In genomic region chr19:50213925-50214324, GRCh38 we compare ENCODE assay signal across 22 cellular contexts. TPM values are rescaled to one million over a fixed set of nuclear protein-coding genes. Genes with fewer than 3 reads are reported as not detected.
DNase-seq lines count a peak whose midpoint lies in the region; ATAC-seq, FAIRE-seq and TF ChIP-seq lines count a peak whose summit lies in the region.
"Had no signal": no experiment of that assay in that cellular context is flagged by ENCODE, and none has a peak within 500 bp of the region (broad histone marks: within the 10 kb centered on the region; RNA-seq: fewer than 3 reads in every experiment).

No MANE protein-coding gene starts in this region.

- H3K36me3 ChIP-seq in H1 (ENCODE audit: control insufficient read depth in 2 of 4, insufficient read depth in 4 of 4, low read length in 3 of 4) (peaks cover 0 to 19% (median 8%) of the 10 kb centered on the region in 4 experiments; a peak in 2 of 8 replicates), thyroid gland (peaks cover 0 to 5% of the 10 kb centered on the region in 2 donors)
- H3K36me3 ChIP-seq: BLaER1 had no signal

- ATAC-seq in activated CD4-positive, alpha-beta T cell treated with anti-CD3 and anti-CD28 coated beads for 36 hours = no peak
- no peak for ATAC-seq in GM19324 (IDR thresholded peaks at IDR 0.05; ENCODE audit: low FRiP score, unreplicated experiment)
- ATAC-seq: K562, Right ventricle myocardium inferior had no signal

- DNase-seq in Calu3 (no peak), H1 (ENCODE audit: low read depth in 1 of 2, low spot score in 2 of 2) (no peak), mesothelial cell of epicardium (ENCODE audit: low spot score in 2 of 2, unreplicated experiment in 2 of 2) (no peak), thyroid gland (no peak), head of caudate nucleus (no peak), NCI-H1105 treated with DMSO at 0.1 percent for 48 hours (lab: John Stamatoyannopoulos, UW) (no peak)
- DNase-seq in activated CD4-positive, alpha-beta T cell treated with anti-CD3 and anti-CD28 coated beads for 36 hours = no peak
- DNase-seq: CD4-positive, alpha-beta memory T cell; DMS79 treated with DMSO at 0.1 percent for 48 hours; HCEC 1CT; NCI-H1092 treated with DMSO at 0.1 percent for 48 hours; NCI-H2081; NCI-H2171 treated with DMSO at 0.1 percent for 48 hours; NCI-H446; NCI-H69 had no signal

- H3K56ac ChIP-seq in H1 (replicated peaks; ENCODE audit: insufficient read length, low read depth, low read length) = no peak overlapping the region

- H4K20me1 ChIP-seq in H1 (replicated peaks in 1 of 2; ENCODE audit: control insufficient read depth in 1 of 2, insufficient read depth in 2 of 2, low read length in 2 of 2) = peaks cover 0 to 2% of the 10 kb centered on the region in 2 experiments
- H4K20me1 ChIP-seq: BLaER1 had no signal

- peaks cover 59% of the 10 kb centered on the region for H3K36me3 Mint-ChIP-seq in Calu3 (ENCODE audit: insufficient read depth, unreplicated experiment)
- H3K36me3 Mint-ChIP-seq in mesothelial cell of epicardium = peaks cover 14% of the 10 kb centered on the region
- no peaks in the 10 kb centered on the region for H3K36me3 Mint-ChIP-seq in activated CD4-positive, alpha-beta T cell treated with anti-CD3 and anti-CD28 coated beads for 36 hours (ENCODE audit: low read depth)
- H3K36me3 Mint-ChIP-seq: CD4-positive, alpha-beta memory T cell had no signal

- no peak overlapping the region for H2BK20ac ChIP-seq in H1 (ENCODE audit: low read length)

- BruUV-seq in Calu3 (replicated peaks; lab: Mats Ljungman, UMichigan) = no TSS peak

- CTCF ChIA-PET in Calu3 (lab: Charles Lee) (interaction anchor here (0.7 to 2.4 kb wide), 3 partner anchors 9 to 831 kb away, joined by 3 to 15 read pairs (median 3); no protein-coding TSS in a partner anchor), H1 (lab: Charles Lee; ENCODE audit: partially characterized antibody) (interaction anchor here (3.4 to 4.4 kb wide), 2 partner anchors 16 to 24 kb away, joined by 12 to 20 read pairs; no protein-coding TSS in a partner anchor)
- CTCF ChIA-PET in activated CD4-positive, alpha-beta T cell treated with anti-CD3 and anti-CD28 coated beads for 36 hours (lab: Charles Lee) = no interaction called here

- no peak for TF ChIP-seq CTCF in Calu3 (IDR thresholded peaks at IDR 0.05; ENCODE audit: unreplicated experiment)
- TF ChIP-seq CTCF in H1 (IDR thresholded peaks at IDR 0.05; ENCODE audit: control extremely low read depth in 1 of 3, insufficient read depth in 1 of 3, low read depth in 1 of 3, low read length in 3 of 3) = no peak
- no peak for TF ChIP-seq CTCF in mesothelial cell of epicardium (IDR thresholded peaks at IDR 0.05; ENCODE audit: unreplicated experiment)
- TF ChIP-seq CTCF in thyroid gland (IDR thresholded peaks at IDR 0.05) = no peak

- H2BK12ac ChIP-seq in H1 (ENCODE audit: low read depth, low read length) = no peak overlapping the region

- no peak for TF ChIP-seq EP300 in H1 (IDR thresholded peaks at IDR 0.05; ENCODE audit: borderline replicate concordance in 1 of 2, low read depth in 2 of 2, low read length in 2 of 2)

- H3K79me1 ChIP-seq in H1 (ENCODE audit: low read depth, low read length) = no peaks in the 10 kb centered on the region

- H3K27me3 ChIP-seq in H1 (replicated peaks in 1 of 4; ENCODE audit: control insufficient read depth in 3 of 4, extremely low read depth in 1 of 4, insufficient read depth in 3 of 4, low read length in 3 of 4) (no peaks in the 10 kb centered on the region), thyroid gland (no peaks in the 10 kb centered on the region)
- H3K27me3 ChIP-seq: BLaER1 had no signal

- H3K9me3 ChIP-seq in H1 (ENCODE audit: insufficient read depth in 2 of 2, low read depth in 1 of 2, low read length in 1 of 2) (peaks cover 0 to 2% of the 10 kb centered on the region in 2 experiments; a peak in 1 of 4 replicates), thyroid gland (no peaks in the 10 kb centered on the region)

- no peaks in the 10 kb centered on the region for H3K23me2 ChIP-seq in H1 (ENCODE audit: low read depth, low read length)

- peak overlapping the region; percentile 90 for H3K27ac Mint-ChIP-seq in Calu3 (ENCODE audit: unreplicated experiment)
- peak overlapping the region; percentile 96 for H3K27ac Mint-ChIP-seq in mesothelial cell of epicardium
- no peak overlapping the region for H3K27ac Mint-ChIP-seq in activated CD4-positive, alpha-beta T cell treated with anti-CD3 and anti-CD28 coated beads for 36 hours
- H3K27ac Mint-ChIP-seq: CD4-positive, alpha-beta memory T cell had no signal

- 0 out of 2 replicates have a peak overlapping the region, but pooled peaks have one; percentile 46 for H2BK15ac ChIP-seq in H1 (ENCODE audit: low read length)

- H3K4me1 Mint-ChIP-seq in Calu3 (ENCODE audit: low read depth, unreplicated experiment) (peaks cover 44% of the 10 kb centered on the region), mesothelial cell of epicardium (peaks cover 11% of the 10 kb centered on the region)
- H3K4me1 Mint-ChIP-seq in activated CD4-positive, alpha-beta T cell treated with anti-CD3 and anti-CD28 coated beads for 36 hours = no peaks in the 10 kb centered on the region
- H3K4me1 Mint-ChIP-seq: CD4-positive, alpha-beta memory T cell had no signal

- no peak overlapping the region for H4K8ac ChIP-seq in H1 (ENCODE audit: extremely low read depth, insufficient read depth, low read length)

- H3K4me1 ChIP-seq in H1 (replicated peaks in 1 of 4; ENCODE audit: control insufficient read depth in 3 of 4, insufficient read depth in 4 of 4, low read length in 3 of 4) (peaks cover 0 to 12% (median 8%) of the 10 kb centered on the region in 4 experiments; a peak in 5 of 7 replicates), thyroid gland (peaks cover 15 to 20% of the 10 kb centered on the region in 2 donors)
- H3K4me1 ChIP-seq: A549, BLaER1 had no signal

- no peak overlapping the region for H2BK120ac ChIP-seq in H1 (replicated peaks; ENCODE audit: low read depth, low read length)

- no peak overlapping the region for H3K23ac ChIP-seq in H1 (ENCODE audit: insufficient read length)

- H3K4me3 Mint-ChIP-seq in Calu3 (ENCODE audit: low read depth, unreplicated experiment) = no peak overlapping the region
- no peak overlapping the region for H3K4me3 Mint-ChIP-seq in mesothelial cell of epicardium
- no peak overlapping the region for H3K4me3 Mint-ChIP-seq in activated CD4-positive, alpha-beta T cell treated with anti-CD3 and anti-CD28 coated beads for 36 hours
- H3K4me3 Mint-ChIP-seq: CD4-positive, alpha-beta memory T cell had no signal

- WGBS in H1 (ENCODE audit: extremely low coverage in 1 of 2, insufficient coverage in 1 of 2, insufficient read length in 1 of 2, insufficient replicate concordance in 2 of 2, low coverage in 1 of 2, low lambda C conversion rate in 2 of 2, missing lambda C conversion rate in 1 of 2), 2 experiments = 81% methylated on average over 1 of the region's 1 CpG; no CpG with 5 or more reads in 1 of the 2 experiments
- 83 to 91% methylated on average over 1 of the region's 1 CpG for WGBS in thyroid gland, 2 donors

- H2BK5ac ChIP-seq in H1 (ENCODE audit: low read depth, low read length) = no peak overlapping the region

- no peak overlapping the region for H3K4ac ChIP-seq in H1 (replicated peaks; ENCODE audit: insufficient read length, low read depth, low read length)

- no peak overlapping the region for H4K5ac ChIP-seq in H1 (ENCODE audit: insufficient read length, low read depth, low read length)

- POLR2A ChIA-PET in H1 (lab: Charles Lee; ENCODE audit: partially characterized antibody) = interaction anchor here (1.0 kb wide), 1 partner anchor 11 kb away, joined by 4 read pairs; the partner anchor contains the start of gene MYH14
- POLR2A ChIA-PET in activated CD4-positive, alpha-beta T cell treated with anti-CD3 and anti-CD28 coated beads for 36 hours (lab: Charles Lee) = no interaction called here

- no peak overlapping the region for H4K91ac ChIP-seq in H1 (replicated peaks; ENCODE audit: insufficient read length, low read length)

- no peak overlapping the region for H3K9ac ChIP-seq in H1 (replicated peaks in 1 of 4; ENCODE audit: extremely low read depth in 1 of 4, low read depth in 3 of 4, low read length in 3 of 4)
- H3K9ac ChIP-seq: BLaER1 had no signal

- H3K18ac ChIP-seq in H1 (ENCODE audit: extremely low read depth, low read length) = no peak overlapping the region

- TF ChIP-seq RAD21 in H1 (IDR thresholded peaks at IDR 0.05 in 1 of 2, conservative IDR thresholded peaks at IDR 0.05 in 1 of 2; ENCODE audit: low read depth in 2 of 2, low read length in 2 of 2) = no peak

- H3K79me2 ChIP-seq in H1 (ENCODE audit: control insufficient read depth in 1 of 2, insufficient read depth in 2 of 2, low read length in 2 of 2) = no peaks in the 10 kb centered on the region

- FAIRE-seq in H1 (lab: Jason Lieb, UNC) = no peak
- FAIRE-seq: A549, K562, RCC 7860 had no signal

- H2AFZ ChIP-seq in H1 (ENCODE audit: low read length) = no peak overlapping the region

- H3K14ac ChIP-seq in H1 (ENCODE audit: insufficient read length) = no peak overlapping the region

- H3K4me3 ChIP-seq in H1 (ENCODE audit: extremely low read depth in 1 of 4, insufficient read depth in 2 of 4, low read depth in 3 of 4, low read length in 4 of 4) = no peak overlapping the region
- no peak overlapping the region for H3K4me3 ChIP-seq in thyroid gland (replicated peaks in 1 of 3)
- H3K4me3 ChIP-seq: A549, BLaER1, K562 had no signal

- no peak overlapping the region for H2AK5ac ChIP-seq in H1 (ENCODE audit: low read depth, low read length)

- no peak for TF ChIP-seq POLR2A in H1 (IDR thresholded peaks at IDR 0.05; ENCODE audit: control extremely low read depth in 1 of 2, low read depth in 2 of 2, low read length in 2 of 2)
- TF ChIP-seq POLR2A in thyroid gland (IDR thresholded peaks at IDR 0.05) = no peak

- peaks cover 5% of the 10 kb centered on the region for H3K9me3 Mint-ChIP-seq in Calu3 (ENCODE audit: low read depth, unreplicated experiment)
- H3K9me3 Mint-ChIP-seq in mesothelial cell of epicardium = peaks cover 4% of the 10 kb centered on the region
- peaks cover 4% of the 10 kb centered on the region for H3K9me3 Mint-ChIP-seq in activated CD4-positive, alpha-beta T cell treated with anti-CD3 and anti-CD28 coated beads for 36 hours (ENCODE audit: low read depth)

- intact Hi-C loops in Calu3 (cut with micrococcal nuclease; ENCODE audit: unreplicated experiment) = loop anchor here (2.0 to 5.0 kb wide), 2 partner anchors 37 to 49 kb away; no protein-coding TSS in a partner anchor
- intact Hi-C loops in thyroid gland (cut with DNase I) = no loop called here
- intact Hi-C loops in head of caudate nucleus (cut with DNase I) = no loop called here
- intact Hi-C loops in activated CD4-positive, alpha-beta T cell treated with anti-CD3 and anti-CD28 coated beads for 36 hours (cut with DNase I, micrococcal nuclease) = no loop called here

- H3K27ac ChIP-seq in H1 (ENCODE audit: low read depth, low read length) (no peak overlapping the region), thyroid gland (peak overlapping the region in 2 of 3 donors; percentile 92 to 94)
- H3K27ac ChIP-seq: A549, BLaER1 had no signal

- no peaks in the 10 kb centered on the region for H3K27me3 Mint-ChIP-seq in Calu3 (ENCODE audit: unreplicated experiment)
- no peaks in the 10 kb centered on the region for H3K27me3 Mint-ChIP-seq in mesothelial cell of epicardium (ENCODE audit: low read depth)
- peaks cover 6% of the 10 kb centered on the region for H3K27me3 Mint-ChIP-seq in activated CD4-positive, alpha-beta T cell treated with anti-CD3 and anti-CD28 coated beads for 36 hours

- H3K4me2 ChIP-seq in H1 (ENCODE audit: insufficient read depth in 1 of 2, low read depth in 2 of 2, low read length in 2 of 2) = no peak overlapping the region
- H3K4me2 ChIP-seq: A549, BLaER1 had no signal

RNA-seq across cellular contexts. Expression of gene MYH14, which starts 10.5 kb away (rescaled TPM):
- 255 and 312 TPM in 2 replicates for total RNA-seq in Calu3 (2022)
- 25.7 and 28.6 TPM in 2 replicates for total RNA-seq in H1 (2021; fragmentation: NEBNext Ultra II Directional; extraction: Animal tissue kit (Norgen Biotek cat#: 25700))
- 17.3 and 25.3 TPM in 2 replicates for polyA plus RNA-seq in H1 (2011; rRNA removed)
- 19.4 TPM for polyA plus RNA-seq in H1 (2011; cell fraction: cytosol; rRNA removed)
- polyA plus RNA-seq in H1 (2011; cell fraction: nucleus; rRNA removed) = 34.3 TPM
- 13.5 to 25.2 TPM (median 23.2 TPM) in 4 replicates for polyA plus RNA-seq in H1 (2012, experiment 1 of 2)
- 12.8 TPM for polyA plus RNA-seq in H1 (2012, experiment 2 of 2)
- polyA plus RNA-seq in H1 (2013, experiment 1 of 2) = 11.0 TPM
- polyA plus RNA-seq in H1 (2013, experiment 2 of 2) = 10.4 TPM
- 16.9 and 19.5 TPM in 2 replicates for polyA minus RNA-seq in H1 (2011; rRNA and poly(A)+ RNA removed)
- 19.5 TPM for polyA minus RNA-seq in H1 (2011; cell fraction: cytosol; rRNA and poly(A)+ RNA removed)
- polyA minus RNA-seq in H1 (2011; cell fraction: nucleus; rRNA and poly(A)+ RNA removed) = 26.9 TPM
- total RNA-seq in mesothelial cell of epicardium = 52.3 to 56.6 TPM (median 53.8 TPM) in 3 replicates
- 100 to 1,000 TPM; 130 to 361 (median 183) TPM for total RNA-seq in thyroid gland
- total RNA-seq in activated CD4-positive, alpha-beta T cell treated with anti-CD3 and anti-CD28 coated beads for 36 hours = not detected
- total RNA-seq: CD4-positive, alpha-beta memory T cell had no signal
- polyA plus RNA-seq: CD4-positive, alpha-beta memory T cell had no signal

RNA-seq across cellular contexts. Expression of gene IZUMO2, which starts 50.8 kb away (rescaled TPM):
- total RNA-seq in Calu3 (2022) = not detected in 2 replicates
- total RNA-seq in H1 (2021; fragmentation: NEBNext Ultra II Directional; extraction: Animal tissue kit (Norgen Biotek cat#: 25700)) = 0.94 and 1.7 TPM in 2 replicates
- polyA plus RNA-seq in H1 (2011; rRNA removed) = 1.9 TPM in 2 replicates
- polyA plus RNA-seq in H1 (2011; cell fraction: cytosol; rRNA removed) = 2.3 TPM
- 2.6 TPM for polyA plus RNA-seq in H1 (2011; cell fraction: nucleus; rRNA removed)
- polyA plus RNA-seq in H1 (2012, experiment 1 of 2) = 1.4 to 3.6 TPM (median 2.6 TPM) in 4 replicates
- 1.4 TPM for polyA plus RNA-seq in H1 (2012, experiment 2 of 2)
- 2.1 TPM for polyA plus RNA-seq in H1 (2013, experiment 1 of 2)
- polyA plus RNA-seq in H1 (2013, experiment 2 of 2) = 2.2 TPM
- 0.66 TPM in 1 of 2 replicates, not detected in the other for polyA minus RNA-seq in H1 (2011; rRNA and poly(A)+ RNA removed)
- polyA minus RNA-seq in H1 (2011; cell fraction: cytosol; rRNA and poly(A)+ RNA removed) = 2.3 TPM
- polyA minus RNA-seq in H1 (2011; cell fraction: nucleus; rRNA and poly(A)+ RNA removed) = not detected
- not detected in 3 replicates for total RNA-seq in mesothelial cell of epicardium
- total RNA-seq in thyroid gland = not detected
- total RNA-seq in activated CD4-positive, alpha-beta T cell treated with anti-CD3 and anti-CD28 coated beads for 36 hours = not detected
- total RNA-seq: CD4-positive, alpha-beta memory T cell; K562; Right ventricle myocardium inferior; SK-MEL-5 had no signal
- polyA plus RNA-seq: A549; CD4-positive, alpha-beta memory T cell; K562 had no signal

Comparison
In these comparisons a context has a peak if more than half of its experiments do, and no peak if none do; other contexts are left out.
1. RNA of gene MYH14, which starts 10.5 kb away (total RNA-seq): 255 to 312 TPM in Calu3, 130 to 361 TPM in thyroid gland, 52.3 to 56.6 TPM in mesothelial cell of epicardium and 25.7 to 28.6 TPM in H1; not detected in activated CD4-positive, alpha-beta T cell treated with anti-CD3 and anti-CD28 coated beads for 36 hours; every median in the first group is over 10 times any median in the second.